ENCODE assay signal across 38 cellular contexts in genomic region chrX:34130501-34130900, GRCh38. TPM values are rescaled to one million over a fixed set of nuclear protein-coding genes. Genes with fewer than 3 reads are reported as not detected.
"Had no signal": no experiment of that assay in that cellular context is flagged by ENCODE, and none has a peak within 500 bp of the region (broad histone marks: within the 10 kb centered on the region; RNA-seq: fewer than 3 reads in every experiment).

No MANE protein-coding gene starts in this region.

- DNase-seq: activated effector memory CD4-positive, alpha-beta T cell treated with anti-CD3 and anti-CD28 coated beads, Interleukin-2, amount 50 U/mL, for 16 hours; activated effector memory CD4-positive, alpha-beta T cell treated with Interleukin-2 at 50 U/mL for 16 hours; activated gamma-delta T cell; activated gamma-delta T cell treated with Interleukin-2 at 50 U/mL for 16 hours; activated naive CD4-positive, alpha-beta T cell; activated naive CD4-positive, alpha-beta T cell treated with anti-CD3 and anti-CD28 coated beads for 36 hours; activated naive CD4-positive, alpha-beta T cell treated with anti-CD3 and anti-CD28 coated beads, Interleukin-2, amount 10 ng/mL, durations not matched to agents 7 days and 5 days; activated naive CD4-positive, alpha-beta T cell treated with anti-CD3 and anti-CD28 coated beads, Interleukin-2, amount 50 U/mL, for 16 hours; activated naive CD4-positive, alpha-beta T cell treated with Interleukin-2 at 50 U/mL for 16 hours; activated naive CD8-positive, alpha-beta T cell treated with anti-CD3 and anti-CD28 coated beads for 36 hours; activated naive CD8-positive, alpha-beta T cell treated with anti-CD3 and anti-CD28 coated beads, Interleukin-2, amount 10 ng/mL, durations not matched to agents 7 days and 5 days; activated naive CD8-positive, alpha-beta T cell treated with anti-CD3 and anti-CD28 coated beads, Interleukin-2, amount 50 U/mL, for 24 hours; activated T-cell treated with anti-CD3 and anti-CD28 coated beads, Interleukin-2, amount 50 U/mL, for 1 hour; activated T-cell treated with anti-CD3 and anti-CD28 coated beads, Interleukin-2, amount 50 U/mL, for 24 hours; activated T-cell treated with anti-CD3 and anti-CD28 coated beads, Interleukin-2, amount 50 U/mL, for 4 hours; activated T-cell treated with anti-CD3 and anti-CD28 coated beads, Interleukin-2, amount 50 U/mL, for 48 hours; activated T-cell treated with anti-CD3 and anti-CD28 coated beads, Interleukin-2, amount 50 U/mL, for 72 hours; adrenal gland; amniotic stem cell; amygdala; anterior cingulate cortex; body of pancreas; brain microvascular endothelial cell; caudate nucleus; central memory CD4-positive, alpha-beta T cell; cerebellar nuclear complex had no signal

- ATAC-seq: activated naive CD4-positive, alpha-beta T cell treated with anti-CD3 and anti-CD28 coated beads, Interleukin-2, amount 50 U/mL, for 72 hours; activated naive CD8-positive, alpha-beta T cell treated with anti-CD3 and anti-CD28 coated beads, Interleukin-2, amount 50 U/mL, for 24 hours; activated T-cell treated with anti-CD3 and anti-CD28 coated beads, Interleukin-2, amount 50 U/mL, for 4 hours; activated T-cell treated with anti-CD3 and anti-CD28 coated beads, Interleukin-2, amount 50 U/mL, for 72 hours; activated T-helper 17 cell treated with anti-CD3 and anti-CD28 coated beads, Interleukin-2, amount 50 U/mL, for 72 hours; body of pancreas had no signal

RNA-seq across cellular contexts. Expression of gene FAM47A, which starts 1.6 kb away (rescaled TPM):
- total RNA-seq: activated naive CD4-positive, alpha-beta T cell treated with anti-CD3 and anti-CD28 coated beads for 36 hours; activated naive CD4-positive, alpha-beta T cell treated with anti-CD3 and anti-CD28 coated beads, Interleukin-2, amount 50 U/mL, for 72 hours; activated naive CD8-positive, alpha-beta T cell treated with anti-CD3 and anti-CD28 coated beads for 36 hours; activated naive CD8-positive, alpha-beta T cell treated with anti-CD3 and anti-CD28 coated beads, Interleukin-2, amount 10 ng/mL, durations not matched to agents 7 days and 5 days; activated T-cell treated with anti-CD3 and anti-CD28 coated beads, Interleukin-2, amount 50 U/mL, for 4 hours; activated T-cell treated with anti-CD3 and anti-CD28 coated beads, Interleukin-2, amount 50 U/mL, for 72 hours; activated T-helper 1 cell treated with anti-CD3 and anti-CD28 coated beads, Interleukin-12 subunit alpha, Interleukin-12 subunit beta, Interleukin-2, Interleukin-4 antibody, amounts not matched to agents 30 ng/mL and 10 ng/mL and 1 ng/mL, durations not matched to agents 14 hours and 24 hours and 36 hours; activated T-helper 17 cell treated with anti-CD3 and anti-CD28 coated beads, Interleukin-2, amount 50 U/mL, for 72 hours; activated T-helper 2 cell treated with anti-CD3 and anti-CD28 coated beads, Interferon-gamma antibody, Interleukin-2, Interleukin-4, amounts not matched to agents 10 μg/mL and 5 μg/mL and 100 μg/mL, durations not matched to agents 14 hours and 24 hours and 36 hours; adrenal gland; aorta; ascending aorta; astrocyte; body of pancreas; bronchial epithelial cell; cardiac muscle cell; cardiac septum; cerebellum; chondrocyte had no signal
